In the genomic region with DNA sequence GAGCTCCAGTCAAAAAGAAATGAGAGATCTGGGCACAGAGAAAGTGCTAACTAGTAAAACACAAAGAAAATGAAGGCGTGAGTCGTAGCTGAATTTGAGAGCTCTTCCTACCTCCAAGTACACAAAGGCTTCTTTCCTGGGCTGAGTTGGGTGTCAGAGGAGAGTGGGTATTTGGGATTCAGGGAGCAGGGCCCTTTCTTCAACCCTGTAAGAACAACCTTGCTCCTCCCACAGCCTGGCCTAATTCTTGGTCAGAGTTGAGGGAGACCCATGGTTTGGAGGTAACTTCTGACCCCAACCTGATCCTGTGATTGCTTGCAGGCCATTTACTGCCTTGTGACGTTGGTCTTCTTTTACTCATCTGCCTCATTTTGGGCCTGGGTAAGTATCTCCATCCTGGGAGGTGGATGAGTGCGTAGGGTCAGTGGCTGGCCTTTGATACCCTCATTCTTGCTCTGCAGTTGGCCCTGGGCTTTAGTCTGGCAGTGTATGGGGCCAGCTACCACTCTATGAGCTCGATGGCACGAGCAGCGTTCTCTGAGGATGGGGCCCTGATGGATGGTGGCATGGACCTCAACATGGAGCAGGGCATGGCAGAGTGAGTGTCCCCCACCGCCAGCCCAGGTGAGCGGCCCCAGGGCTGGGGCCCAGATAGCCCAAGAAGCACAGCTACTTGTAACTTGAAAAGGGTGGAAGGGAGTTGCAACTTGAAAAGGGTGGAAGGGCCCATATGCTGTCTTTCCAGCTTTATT, we compare ENCODE assay signal across 8 cellular contexts. TPM values are rescaled to one million over a fixed set of nuclear protein-coding genes. Genes with fewer than 3 reads are reported as not detected.
DNase-seq lines count a peak whose midpoint lies in the region; ATAC-seq, FAIRE-seq and TF ChIP-seq lines count a peak whose summit lies in the region.

No MANE protein-coding gene starts in this region.

- dilution Hi-C loops in mammary epithelial cell (cut with HindIII; ENCODE audit: low sequenced_read_pairs): no loop called here

- no peak for ATAC-seq in HG03025 (IDR thresholded peaks at IDR 0.05; ENCODE audit: low FRiP score, unreplicated experiment)
- no peak for ATAC-seq in GM18511 (IDR thresholded peaks at IDR 0.05; ENCODE audit: unreplicated experiment)

- H3K27ac ChIP-seq in mammary epithelial cell (ENCODE audit: insufficient read depth, low read depth, low read length) (no peak overlapping the region), muscle layer of colon (ENCODE audit: low read depth, low read length) (no peak overlapping the region)

- TF ChIP-seq CTCF in AG04449 (IDR thresholded peaks at IDR 0.05; ENCODE audit: insufficient read depth, low read length, missing control alignments) (no peak), mammary epithelial cell (conservative IDR thresholded peaks at IDR 0.05 in 1 of 2, IDR thresholded peaks at IDR 0.05 in 1 of 2; ENCODE audit: extremely low read depth in 1 of 2, insufficient read depth in 1 of 2, low read depth in 1 of 2, low read length in 2 of 2) (no peak)

- whole genome bisulfite sequencing in mammary epithelial cell (ENCODE audit: low coverage, missing lambda C conversion rate): 88% methylated on average over 9 of the region's 9 CpGs

- H3K36me3 ChIP-seq in mammary epithelial cell (ENCODE audit: insufficient read depth, low read length) (peaks cover 17% of the 10 kb centered on the region), muscle layer of colon (ENCODE audit: insufficient read depth, low read length) (peaks cover 35% of the 10 kb centered on the region)

- peaks cover 11% of the 10 kb centered on the region for H3K4me1 ChIP-seq in mammary epithelial cell (ENCODE audit: insufficient read depth, low read length)
- peaks cover 20% of the 10 kb centered on the region for H3K4me1 ChIP-seq in muscle layer of colon (ENCODE audit: insufficient read depth, low read length)

- no peaks in the 10 kb centered on the region for H3K27me3 ChIP-seq in mammary epithelial cell (ENCODE audit: insufficient read depth, low read length)
- H3K27me3 ChIP-seq in muscle layer of colon (ENCODE audit: control insufficient read depth in 1 of 2, insufficient read depth in 2 of 2, low read length in 2 of 2): no peaks in the 10 kb centered on the region

- in situ Hi-C loops in mammary epithelial cell (cut with MboI; ENCODE audit: low sequenced_read_pairs in 2 of 2): no loop called here

- BruUV-seq in mammary epithelial cell (replicated peaks; lab: Mats Ljungman, UMichigan): no TSS peak

- CTCF ChIA-PET in AG04449 (lab: Yijun Ruan, JAX) (interaction anchor here (1.0 to 2.4 kb wide), 7 partner anchors 12 to 188 kb away, joined by 3 to 8 read pairs (median 4); a partner anchor contains a TSS), mammary epithelial cell (lab: Charles Lee; ENCODE audit: low non-redundant PET) (no interaction called here)

- H4K20me1 ChIP-seq in mammary epithelial cell (ENCODE audit: insufficient read depth, low read length): no peaks in the 10 kb centered on the region

- H3K4me2 ChIP-seq in mammary epithelial cell (ENCODE audit: insufficient read depth, low read depth, low read length): peak overlapping the region; percentile 92

- H3K79me2 ChIP-seq in mammary epithelial cell (ENCODE audit: insufficient read depth, low read length): peaks cover 27% of the 10 kb centered on the region

- DNase-seq in AG04449 (ENCODE audit: low read depth, low spot score) (no peak), HTR-8/SVneo (ENCODE audit: insufficient read length, low spot score) (no peak), mammary epithelial cell (no peak), NK-92 (lab: John Stamatoyannopoulos, UW; ENCODE audit: unreplicated experiment) (no peak)
- no peak for DNase-seq in stimulated activated CD4-positive, alpha-beta T cell treated with anti-CD3 and anti-CD28 coated beads, Interleukin-2, amount 100 ng/mL, for 48 hours

- H2AFZ ChIP-seq in mammary epithelial cell (ENCODE audit: low read depth, low read length): no peak overlapping the region

- H3K4me3 ChIP-seq in AG04449 (ENCODE audit: low read depth, low read length) (peak overlapping the region; percentile 98), mammary epithelial cell (replicated peaks in 1 of 3; ENCODE audit: insufficient read depth in 1 of 3, low read depth in 2 of 3, low read length in 3 of 3) (peak overlapping the region; percentile 71 to 98 (median 86)), muscle layer of colon (ENCODE audit: low read depth in 1 of 2, low read length in 2 of 2) (peak overlapping the region; percentile 95 to 100)

- FAIRE-seq in HTR-8/SVneo (lab: Jason Lieb, UNC): peak; percentile 28

- peak overlapping the region; percentile 95 for H3K9ac ChIP-seq in mammary epithelial cell (ENCODE audit: insufficient read depth, low read length)
- H3K9ac ChIP-seq in muscle layer of colon (ENCODE audit: low read length): peak overlapping the region; percentile 98

- intact Hi-C loops in mammary epithelial cell (cut with micrococcal nuclease): no loop called here

- H3K9me3 ChIP-seq in mammary epithelial cell (replicated peaks; ENCODE audit: insufficient read depth, low read length) (no peaks in the 10 kb centered on the region), muscle layer of colon (ENCODE audit: low read length) (no peaks in the 10 kb centered on the region)

- POLR2A ChIA-PET in AG04449 (lab: Yijun Ruan, JAX): interaction anchor here (1.1 to 4.3 kb wide), 5 partner anchors 9 to 20 kb away, joined by 3 to 20 read pairs (median 7); a partner anchor contains a TSS

RNA-seq across cellular contexts. Expression of a gene that starts 1.3 kb away (rescaled TPM):
- 10 to 100 TPM; 24.5 to 43.1 TPM for total RNA-seq in mammary epithelial cell
- 62.9 TPM for polyA plus RNA-seq in mammary epithelial cell
- 54.5 TPM for polyA minus RNA-seq in mammary epithelial cell

RNA-seq across cellular contexts. Expression of a gene that starts 19.1 kb away (rescaled TPM):
- total RNA-seq in mammary epithelial cell: 10 to 100 TPM in 1 of 2 donors, 1 to 10 TPM in 1; 6.7 to 38.7 TPM
- polyA plus RNA-seq in mammary epithelial cell: 31.6 TPM
- polyA minus RNA-seq in mammary epithelial cell: 25.9 TPM

RNA-seq across cellular contexts. Expression of a gene that starts 20.6 kb away (rescaled TPM):
- 1 to 10 TPM in 1 of 2 donors, under 1 TPM in 1; 0.67 to 1.7 TPM for total RNA-seq in mammary epithelial cell
- 0.37 TPM for polyA plus RNA-seq in mammary epithelial cell
- polyA minus RNA-seq in mammary epithelial cell: not detected

RNA-seq across cellular contexts. Expression of a gene that starts 29.3 kb away (rescaled TPM):
- total RNA-seq in mammary epithelial cell: 10 to 100 TPM; 25.8 to 29.0 TPM
- polyA plus RNA-seq in mammary epithelial cell: 37.4 TPM
- polyA minus RNA-seq in mammary epithelial cell: 21.3 TPM

RNA-seq across cellular contexts. Expression of a gene that starts 36.3 kb away (rescaled TPM):
- total RNA-seq in mammary epithelial cell: 10 to 100 TPM; 48.8 to 64.4 TPM
- polyA plus RNA-seq in mammary epithelial cell: 88.7 TPM
- 115 TPM for polyA minus RNA-seq in mammary epithelial cell
